Comparison of ENCODE assay signal across 21 cellular contexts in genomic region chr10:114291516-114291915, GRCh38. TPM values are rescaled to one million over a fixed set of nuclear protein-coding genes. Genes with fewer than 3 reads are reported as not detected.
"Had no signal": no experiment of that assay in that cellular context is flagged by ENCODE, and none has a peak within 500 bp of the region (broad histone marks: within the 10 kb centered on the region; RNA-seq: fewer than 3 reads in every experiment).

No MANE protein-coding gene starts in this region.

- DNase-seq: KBM-7, NCI-H1092, NCI-H1105 treated with DMSO at 0.1 percent for 48 hours, NCI-H1417 treated with DMSO at 0.1 percent for 48 hours, NCI-H146, NCI-H1694 treated with DMSO at 0.1 percent for 48 hours, NCI-H1930, NCI-H2081, NCI-H2107, NCI-H2227 treated with DMSO at 0.1 percent for 48 hours, NCI-H524, NCI-H526 treated with DMSO at 0.1 percent for 48 hours, NCI-H748 treated with DMSO at 0.1 percent for 48 hours, RPMI8226, SHP77, SK-N-SH had no signal

- H3K4me2 ChIP-seq: SK-N-SH had no signal

- H3K27ac ChIP-seq: HL-60 had no signal

- H3K9ac ChIP-seq: SK-N-SH had no signal

RNA-seq across cellular contexts. Expression of gene VWA2, which starts 52.5 kb away (rescaled TPM):
- total RNA-seq: LHCN-M2, MCF 10A, NCI-H460, SK-MEL-5 had no signal
- polyA plus RNA-seq: SK-N-SH had no signal
